Comparison of ENCODE assay signal across 28 cellular contexts in the genomic region with DNA sequence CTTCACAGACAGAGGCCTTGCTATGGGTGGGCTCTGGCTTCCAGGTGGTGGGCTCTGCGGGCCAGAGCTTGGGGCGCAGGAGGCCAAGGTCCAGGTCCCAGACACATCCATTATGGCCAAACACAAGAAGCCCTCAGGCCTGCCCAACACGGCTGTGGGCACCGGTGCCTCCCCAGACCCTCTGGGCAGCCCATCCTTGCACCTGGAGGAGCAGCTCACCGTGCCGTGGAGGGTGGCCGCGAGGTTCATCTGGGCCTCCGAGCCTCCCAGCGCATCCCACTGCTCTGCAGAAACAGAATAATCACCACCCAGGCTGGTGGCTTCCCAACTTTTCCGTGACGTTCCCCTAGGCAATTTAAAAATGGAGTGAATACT. TPM values are rescaled to one million over a fixed set of nuclear protein-coding genes. Genes with fewer than 3 reads are reported as not detected.
DNase-seq lines count a peak whose midpoint lies in the region; ATAC-seq and TF ChIP-seq lines count a peak whose summit lies in the region.
"Had no signal": no experiment of that assay in that cellular context is flagged by ENCODE, and none has a peak within 500 bp of the region (broad histone marks: within the 10 kb centered on the region; RNA-seq: fewer than 3 reads in every experiment).

No MANE protein-coding gene starts in this region.

- no peak overlapping the region for H3K14ac ChIP-seq in H9 (ENCODE audit: insufficient read depth, low read length)

- H4K20me1 ChIP-seq in H9 (ENCODE audit: control insufficient read depth, insufficient read depth, insufficient read length) = no peaks in the 10 kb centered on the region

- no peak overlapping the region for H2BK120ac ChIP-seq in H9 (ENCODE audit: low read depth, low read length, poor library complexity, severe bottlenecking)

- 0 out of 2 replicates have a peak, but pooled peaks cover 2% of the 10 kb centered on the region for H3K79me2 ChIP-seq in H9 (ENCODE audit: insufficient read depth, low read length)

- no peak overlapping the region for H2AK5ac ChIP-seq in H9 (ENCODE audit: insufficient read length, low read length)

- H3K36me3 ChIP-seq in WERI-Rb-1 (peaks cover 49% of the 10 kb centered on the region), sigmoid colon (no peaks in the 10 kb centered on the region)
- H3K36me3 ChIP-seq: transverse colon had no signal

- no peaks in the 10 kb centered on the region for H3K9me3 ChIP-seq in H9 (ENCODE audit: control insufficient read depth, low read depth, low read length)
- no peaks in the 10 kb centered on the region for H3K9me3 ChIP-seq in WERI-Rb-1 (ENCODE audit: severe bottlenecking)
- H3K9me3 ChIP-seq in sigmoid colon = no peaks in the 10 kb centered on the region
- H3K9me3 ChIP-seq: gastroesophageal sphincter, transverse colon had no signal

- no peak overlapping the region for H3T11ph ChIP-seq in H9 (ENCODE audit: low read length)

- intact Hi-C loops in sigmoid colon (cut with DNase I) = no loop called here

- DNase-seq in H9 = peak; percentile 25
- DNase-seq in WERI-Rb-1 = peak; percentile 7
- peak; percentile 33 for DNase-seq in left lobe of liver (ENCODE audit: low spot score)
- peak; percentile 52 for DNase-seq in sigmoid colon
- no peak for DNase-seq in glutamatergic neuron
- DNase-seq in RPMI8226 = no peak
- DNase-seq: activated CD4-positive, alpha-beta T cell treated with anti-CD3 and anti-CD28 coated beads for 48 hours; activated CD8-positive, alpha-beta memory T cell treated with anti-CD3 and anti-CD28 coated beads for 24 hours; activated naive CD4-positive, alpha-beta T cell; activated T-cell treated with anti-CD3 and anti-CD28 coated beads, Interleukin-2, amount 50 U/mL, for 1 hour; C1 segment of cervical spinal cord; COR-L47; GOT3; HFFc6; hippocampal formation; KG1; left colon; mesenchymal stem cell; NCI-H1092 treated with DMSO at 0.1 percent for 48 hours; NCI-H446 treated with DMSO at 0.1 percent for 48 hours; stimulated activated CD4-positive, alpha-beta T cell treated with anti-CD3 and anti-CD28 coated beads, Interleukin-4, amount 100 ng/mL, for 1 hour; T-helper 2 cell; transverse colon had no signal

- no peak overlapping the region for H3K23ac ChIP-seq in H9 (ENCODE audit: insufficient read length, low read depth, low read length)

- no peaks in the 10 kb centered on the region for H3K23me2 ChIP-seq in H9 (ENCODE audit: insufficient read length, low read depth, low read length, poor library complexity, severe bottlenecking)

- no peak for TF ChIP-seq CTCF in H9 (conservative IDR thresholded peaks at IDR 0.05)
- no peak for TF ChIP-seq CTCF in WERI-Rb-1 (IDR thresholded peaks at IDR 0.05; ENCODE audit: low read depth, low read length)
- TF ChIP-seq CTCF in sigmoid colon (IDR thresholded peaks at IDR 0.05) = no peak
- no peak for TF ChIP-seq CTCF in glutamatergic neuron (IDR thresholded peaks at IDR 0.05; ENCODE audit: partially characterized antibody, unreplicated experiment)

- H3K4ac ChIP-seq in H9 (ENCODE audit: low read depth, low read length) = no peak overlapping the region

- H3K27ac Mint-ChIP-seq in H9 (peak overlapping the region in 2 of 3 experiments; percentile 51 to 88; a peak in 4 of 7 replicates), glutamatergic neuron (ENCODE audit: unreplicated experiment) (no peak overlapping the region)
- H3K27ac Mint-ChIP-seq: HFFc6 had no signal

- no peak overlapping the region for H3K4me3 ChIP-seq in WERI-Rb-1 (ENCODE audit: low read depth, low read length)
- H3K4me3 ChIP-seq in sigmoid colon = no peak overlapping the region
- H3K4me3 ChIP-seq: gastroesophageal sphincter, GM12878, transverse colon had no signal

- H2BK15ac ChIP-seq in H9 (ENCODE audit: low read depth, low read length) = no peak overlapping the region

- no CpG with 5 or more reads among the region's 12 CpGs for WGBS in H9 (ENCODE audit: extremely low coverage, insufficient read length, low lambda C conversion rate)
- 94% methylated on average over 12 of the region's 12 CpGs for WGBS in sigmoid colon, 2 donors

- H4K91ac ChIP-seq in H9 (ENCODE audit: insufficient read length, low read depth, low read length) = no peak overlapping the region

- H3K56ac ChIP-seq in H9 (ENCODE audit: insufficient read length, low read depth, low read length) = no peak overlapping the region

- H2BK20ac ChIP-seq in H9 (ENCODE audit: low read depth, low read length, poor library complexity, severe bottlenecking) = no peak overlapping the region

- no peak overlapping the region for H2AFZ ChIP-seq in H9 (ENCODE audit: low read length)

- TF ChIP-seq EP300 in sigmoid colon (IDR thresholded peaks at IDR 0.05) = no peak

- no peak overlapping the region for H2BK5ac ChIP-seq in H9 (ENCODE audit: insufficient read length, low read length)

- H3K36me3 Mint-ChIP-seq in H9 (ENCODE audit: insufficient read depth in 1 of 3, low read depth in 3 of 3) (peaks cover 1 to 4% (median 3%) of the 10 kb centered on the region in 3 experiments; a peak in 3 of 7 replicates), glutamatergic neuron (ENCODE audit: unreplicated experiment) (no peaks in the 10 kb centered on the region)

- TF ChIP-seq POLR2A in sigmoid colon (IDR thresholded peaks at IDR 0.05) = no peak

- ATAC-seq in left lobe of liver (no peak), GM18519 (IDR thresholded peaks at IDR 0.05; ENCODE audit: low FRiP score, unreplicated experiment) (no peak)
- ATAC-seq: gastroesophageal sphincter, GM12878, left colon had no signal

- no peaks in the 10 kb centered on the region for H3K9me3 Mint-ChIP-seq in H9
- peaks cover 12% of the 10 kb centered on the region for H3K9me3 Mint-ChIP-seq in glutamatergic neuron (ENCODE audit: unreplicated experiment)
- H3K9me3 Mint-ChIP-seq: HFFc6, neural crest cell had no signal

- H3K18ac ChIP-seq in H9 (ENCODE audit: insufficient read length, low read depth, low read length) = no peak overlapping the region

- no peaks in the 10 kb centered on the region for H3K79me1 ChIP-seq in H9 (ENCODE audit: insufficient read depth, low read depth, low read length, poor library complexity, severe bottlenecking)

- H3K4me3 Mint-ChIP-seq in H9 (no peak overlapping the region), glutamatergic neuron (ENCODE audit: unreplicated experiment) (no peak overlapping the region)
- H3K4me3 Mint-ChIP-seq: HFFc6, neural crest cell had no signal

- H4K8ac ChIP-seq in H9 (replicated peaks; ENCODE audit: insufficient read length, low read depth, low read length) = no peak overlapping the region

- no peak overlapping the region for H2BK12ac ChIP-seq in H9 (ENCODE audit: insufficient read length, low read depth, low read length)

- H4K5ac ChIP-seq in H9 (ENCODE audit: insufficient read length, low read depth, low read length) = no peak overlapping the region

- no peaks in the 10 kb centered on the region for H3K27me3 ChIP-seq in H9 (ENCODE audit: insufficient read depth, low read length)
- no peaks in the 10 kb centered on the region for H3K27me3 ChIP-seq in WERI-Rb-1 (ENCODE audit: insufficient read depth, low read depth, severe bottlenecking)
- no peaks in the 10 kb centered on the region for H3K27me3 ChIP-seq in sigmoid colon
- H3K27me3 ChIP-seq: gastroesophageal sphincter, transverse colon had no signal

- H3K27ac ChIP-seq in H9 (ENCODE audit: insufficient read length, low read depth, low read length) (no peak overlapping the region), WERI-Rb-1 (no peak overlapping the region), sigmoid colon (no peak overlapping the region)
- H3K27ac ChIP-seq: gastroesophageal sphincter, RWPE1, transverse colon had no signal

- H3K4me1 Mint-ChIP-seq in H9 = peaks cover 21 to 43% of the 10 kb centered on the region in 2 experiments
- H3K4me1 Mint-ChIP-seq in glutamatergic neuron (ENCODE audit: low read depth, unreplicated experiment) = peaks cover 23% of the 10 kb centered on the region

- no peaks in the 10 kb centered on the region for H3K4me1 ChIP-seq in H9 (ENCODE audit: insufficient read depth, low read length)
- H3K4me1 ChIP-seq in sigmoid colon = peaks cover 0 to 24% (median 10%) of the 10 kb centered on the region in 4 donors
- H3K4me1 ChIP-seq: gastroesophageal sphincter, transverse colon had no signal

- no peak overlapping the region for H3K4me2 ChIP-seq in H9 (ENCODE audit: insufficient read depth, insufficient read length, low read length)

- no peak overlapping the region for H3K9ac ChIP-seq in H9 (ENCODE audit: extremely low read depth, insufficient read length, low read length)

- no peaks in the 10 kb centered on the region; the same call in 1 of the 2 replicates for H3K27me3 Mint-ChIP-seq in H9 (ENCODE audit: low read depth)
- peaks cover 12% of the 10 kb centered on the region for H3K27me3 Mint-ChIP-seq in glutamatergic neuron (ENCODE audit: unreplicated experiment)

RNA-seq across cellular contexts. Expression of a gene that starts 55.8 kb away (rescaled TPM):
- total RNA-seq in H9 (2021) (82.7 and 85.8 TPM in 2 replicates), left lobe of liver (16.4 TPM), sigmoid colon (10 to 100 TPM; 15.1 to 21.9 (median 16.2) TPM), glutamatergic neuron (ENCODE audit: unreplicated experiment) (197 TPM)
- 10 to 100 TPM in 1 of 3 donors, 1 to 10 TPM in 2; 3.6 to 17.2 (median 4.2) TPM for polyA plus RNA-seq in sigmoid colon

RNA-seq across cellular contexts. Expression of a gene that starts 56.6 kb away (rescaled TPM):
- 7.8 and 8.9 TPM in 2 replicates for total RNA-seq in H9 (2021)
- 6.8 TPM for total RNA-seq in left lobe of liver
- 10 to 100 TPM in 1 of 4 donors, 1 to 10 TPM in 3; 5.3 to 25.8 (median 6.4) TPM for total RNA-seq in sigmoid colon
- polyA plus RNA-seq in sigmoid colon = 1 to 10 TPM in 1 of 3 donors, not detected in 2; 1.4 TPM
- total RNA-seq in glutamatergic neuron (ENCODE audit: unreplicated experiment) = 25.3 TPM

Comparison
In these comparisons a context has a peak if more than half of its experiments do, and no peak if none do; other contexts are left out.
1. DNase-seq: peak in H9 (single experiment), WERI-Rb-1 (single experiment), left lobe of liver (single experiment) and sigmoid colon (single experiment); none in glutamatergic neuron (single experiment) and RPMI8226 (single experiment).